Comparison of ENCODE assay signal across 8 cellular contexts in the genomic region with DNA sequence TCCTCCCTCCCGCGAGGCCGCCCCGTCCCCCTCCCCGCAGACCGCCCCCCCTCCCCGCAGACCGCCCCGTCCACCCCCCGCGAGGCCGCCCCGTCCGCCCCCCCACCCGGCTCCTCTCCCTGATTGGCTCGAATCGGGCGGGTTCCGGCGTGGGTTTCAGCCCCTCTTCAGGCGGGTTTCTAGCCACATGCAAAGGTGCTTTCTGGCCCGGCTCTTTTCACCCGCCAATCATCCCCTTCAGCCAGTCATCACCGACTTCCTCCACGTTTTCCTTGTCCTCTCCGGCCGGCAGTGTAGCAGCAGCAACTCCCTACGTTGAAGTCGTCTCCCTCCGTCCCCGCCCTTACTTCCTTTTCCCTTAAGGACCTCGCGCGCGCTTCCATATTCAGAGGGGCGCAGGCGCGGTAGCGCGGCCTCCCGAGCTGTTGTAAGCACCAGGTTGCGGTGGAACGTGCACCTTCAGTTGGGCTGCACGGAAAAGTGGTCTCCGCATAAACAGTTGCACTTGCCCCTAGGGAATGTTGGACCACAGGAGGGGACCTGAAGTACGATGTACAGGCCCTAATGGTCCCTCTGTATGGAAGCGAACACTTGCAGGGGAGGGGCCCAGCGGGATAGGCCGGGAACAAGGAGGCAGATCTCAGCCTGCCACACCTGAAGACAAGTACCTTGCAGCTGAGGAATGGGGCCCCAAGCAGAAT. TPM values are rescaled to one million over a fixed set of nuclear protein-coding genes. Genes with fewer than 3 reads are reported as not detected.
A peak's percentile ranks its signal among the peaks of the same experiment; 100 is the strongest.
DNase-seq lines count a peak whose midpoint lies in the region; ATAC-seq and TF ChIP-seq lines count a peak whose summit lies in the region.

No MANE protein-coding gene starts in this region.

- H3K4me3 ChIP-seq in liver (ENCODE audit: low read depth in 1 of 3, low read length in 3 of 3): peak overlapping the region; percentile 16 to 80 (median 66)

- TF ChIP-seq CTCF in liver (IDR thresholded peaks at IDR 0.05; ENCODE audit: low read depth, low read length, missing input control): no peak

- peak overlapping the region in 1 of 2 donors; percentile 67 for H3K27ac ChIP-seq in liver (ENCODE audit: low read depth in 1 of 2, low read length in 2 of 2)

- H3K36me3 ChIP-seq in liver (ENCODE audit: control insufficient read depth in 4 of 4, insufficient read depth in 3 of 4, low read depth in 1 of 4, low read length in 3 of 4): no peaks in the 10 kb centered on the region

- peaks cover 0 to 12% (median 5%) of the 10 kb centered on the region in 4 donors for H3K4me1 ChIP-seq in liver (ENCODE audit: control insufficient read depth in 4 of 4, insufficient read depth in 4 of 4, low read length in 3 of 4)

- DNase-seq in CD1c-positive myeloid dendritic cell (ENCODE audit: extremely low spot score) (peak; percentile 94), NCI-H748 treated with DMSO at 0.1 percent for 48 hours (lab: John Stamatoyannopoulos, UW) (peak; percentile 98), dermis microvascular lymphatic vessel endothelial cell (ENCODE audit: low read depth in 2 of 2) (peak; percentile 82 to 99)
- DNase-seq in activated CD4-positive, alpha-beta T cell treated with anti-CD3 and anti-CD28 coated beads, Interleukin-2, amount 50 U/mL, for 4 hours: peak; percentile 79 to 81
- peak; percentile 88 for DNase-seq in stimulated activated CD4-positive, alpha-beta T cell treated with anti-CD3 and anti-CD28 coated beads, Interleukin-4, amount 100 ng/mL, for 1 hour

- TF ChIP-seq RAD21 in liver (IDR thresholded peaks at IDR 0.05): no peak

- H3K9ac ChIP-seq in liver (ENCODE audit: low read depth in 1 of 2, low read length in 2 of 2): peak overlapping the region in 1 of 2 donors; percentile 68

- WGBS in liver: 7% methylated on average over 49 of the region's 49 CpGs

- H3K27me3 ChIP-seq in liver (ENCODE audit: control insufficient read depth in 4 of 4, insufficient read depth in 4 of 4, low read length in 3 of 4): no peaks in the 10 kb centered on the region

- H3K9me3 ChIP-seq in liver (ENCODE audit: control insufficient read depth in 4 of 4, low read length in 3 of 4): peaks cover 0 to 6% (median 0%) of the 10 kb centered on the region in 4 donors

- ATAC-seq in GM19397 (IDR thresholded peaks at IDR 0.05; ENCODE audit: unreplicated experiment) (peak; percentile 85), HG03565 (IDR thresholded peaks at IDR 0.05; ENCODE audit: unreplicated experiment) (peak; percentile 80)

TF ChIP-seq in liver, 16 proteins besides CTCF, POLR2A, EP300 and RAD21:
- TF ChIP-seq JUND (IDR thresholded peaks at IDR 0.05) (no peak), RXRA (IDR thresholded peaks at IDR 0.05) (no peak), NR2F2 (IDR thresholded peaks at IDR 0.05) (no peak), YY1 (IDR thresholded peaks at IDR 0.05) (peak; percentile 31), SP1 (IDR thresholded peaks at IDR 0.05) (peak; percentile 33), GABPA (IDR thresholded peaks at IDR 0.05 in 1 of 2, conservative IDR thresholded peaks at IDR 0.05 in 1 of 2) (peak; percentile 28 to 73)
- TF ChIP-seq, protein P1, sequence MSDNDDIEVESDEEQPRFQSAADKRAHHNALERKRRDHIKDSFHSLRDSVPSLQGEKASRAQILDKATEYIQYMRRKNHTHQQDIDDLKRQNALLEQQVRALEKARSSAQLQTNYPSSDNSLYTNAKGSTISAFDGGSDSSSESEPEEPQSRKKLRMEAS (IDR thresholded peaks at IDR 0.05): peak; percentile 80

RNA-seq across cellular contexts. Expression of a gene that starts 44.6 kb away (rescaled TPM):
- total RNA-seq in dermis microvascular lymphatic vessel endothelial cell (under 0.01 and 0.39 TPM in 2 replicates), liver (under 1 TPM; 0.08 to 0.09 TPM)
- polyA plus RNA-seq in liver: under 1 TPM; 0.01 to 0.28 TPM

RNA-seq across cellular contexts. Expression of a gene that starts 49.4 kb away (rescaled TPM):
- total RNA-seq in dermis microvascular lymphatic vessel endothelial cell (36.0 and 48.3 TPM in 2 replicates), liver (100 to 1,000 TPM in 1 of 2 donors, 10 to 100 TPM in 1; 43.8 to 203 TPM)
- 100 to 1,000 TPM; 110 to 134 TPM for polyA plus RNA-seq in liver
